Comparison of ENCODE assay signal across 12 cellular contexts in the genomic region with DNA sequence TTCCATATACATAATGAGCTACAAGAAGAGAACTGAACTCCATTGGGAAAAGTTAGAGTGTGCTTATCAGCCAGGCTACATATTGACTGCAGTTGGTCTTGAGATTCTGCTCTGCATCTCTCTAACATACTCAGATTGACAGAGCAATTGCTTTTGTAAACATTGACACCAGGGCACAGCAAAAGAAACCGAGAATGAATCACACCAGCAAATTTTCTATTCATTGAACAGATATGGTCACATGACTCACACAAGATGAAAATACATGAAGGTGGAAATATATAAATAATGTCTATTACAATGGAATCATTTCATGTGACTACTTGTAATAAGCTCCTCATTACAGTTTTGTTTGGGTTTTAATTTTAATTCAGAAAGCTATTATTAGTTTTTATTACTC.
"Had no signal": no experiment of that assay in that cellular context is flagged by ENCODE, and none has a peak within 500 bp of the region (broad histone marks: within the 10 kb centered on the region; RNA-seq: fewer than 3 reads in every experiment).

No MANE protein-coding gene starts in this region.

- H3K4me3 ChIP-seq: heart left ventricle, lung, prostate gland, right lobe of liver, suprapubic skin had no signal

- H3K36me3 ChIP-seq: brain microvascular endothelial cell, heart left ventricle, prostate gland, right lobe of liver, suprapubic skin had no signal

- H3K9me3 ChIP-seq: heart left ventricle, prostate gland, right lobe of liver, suprapubic skin had no signal

- H3K27ac ChIP-seq: brain microvascular endothelial cell, heart left ventricle, prostate gland, right lobe of liver, suprapubic skin had no signal

- DNase-seq: activated CD4-positive, alpha-beta T cell treated with anti-CD3 and anti-CD28 coated beads, Interleukin-2, amount 50 U/mL, for 1 hour; activated naive CD4-positive, alpha-beta T cell; activated naive CD8-positive, alpha-beta T cell treated with anti-CD3 and anti-CD28 coated beads, Interleukin-2, amount 10 ng/mL, durations not matched to agents 7 days and 5 days; brain microvascular endothelial cell; effector memory CD4-positive, alpha-beta T cell; heart left ventricle; left cardiac atrium; midbrain; right lobe of liver had no signal

- H3K4me1 ChIP-seq: heart left ventricle, prostate gland, right lobe of liver, suprapubic skin had no signal

- ATAC-seq: heart left ventricle, left cardiac atrium, right lobe of liver had no signal
